Comparison of ENCODE assay signal across 13 cellular contexts in genomic region chr22:38162881-38163843, GRCh38. TPM values are rescaled to one million over a fixed set of nuclear protein-coding genes. Genes with fewer than 3 reads are reported as not detected.
A peak's percentile ranks its signal among the peaks of the same experiment; 100 is the strongest.
DNase-seq lines count a peak whose midpoint lies in the region; ATAC-seq and TF ChIP-seq lines count a peak whose summit lies in the region.
"Had no signal": no experiment of that assay in that cellular context is flagged by ENCODE, and none has a peak within 500 bp of the region (broad histone marks: within the 10 kb centered on the region; RNA-seq: fewer than 3 reads in every experiment).

No MANE protein-coding gene starts in this region.

- CTCF ChIA-PET in activated naive CD4-positive, alpha-beta T cell treated with anti-CD3 and anti-CD28 coated beads for 36 hours (lab: Charles Lee): no interaction called here

- H3K27ac ChIP-seq in hepatocyte (peak overlapping the region; percentile 92), testis (peak overlapping the region; percentile 47 to 48)
- H3K27ac ChIP-seq: neutrophil had no signal

- H3K36me3 ChIP-seq in hepatocyte (replicated peaks; ENCODE audit: insufficient read depth, low read depth) (no peaks in the 10 kb centered on the region), testis (ENCODE audit: low read depth, missing control alignments) (no peaks in the 10 kb centered on the region)

- no peaks in the 10 kb centered on the region for H3K9me3 Mint-ChIP-seq in activated naive CD4-positive, alpha-beta T cell treated with anti-CD3 and anti-CD28 coated beads, Interleukin-2, amount 50 U/mL, for 72 hours
- H3K9me3 Mint-ChIP-seq in activated naive CD4-positive, alpha-beta T cell treated with anti-CD3 and anti-CD28 coated beads for 36 hours: no peaks in the 10 kb centered on the region

- no peak overlapping the region for H3K4me3 ChIP-seq in hepatocyte
- no peak overlapping the region for H3K4me3 ChIP-seq in testis
- H3K4me3 ChIP-seq: skin epidermis had no signal

- no peak for ATAC-seq in activated naive CD4-positive, alpha-beta T cell treated with anti-CD3 and anti-CD28 coated beads, Interleukin-2, amount 50 U/mL, for 72 hours
- no peak for ATAC-seq in GM18517 (IDR thresholded peaks at IDR 0.05; ENCODE audit: unreplicated experiment)

- H3K27me3 ChIP-seq in hepatocyte (no peaks in the 10 kb centered on the region), testis (no peaks in the 10 kb centered on the region)
- H3K27me3 ChIP-seq: neutrophil had no signal

- peak overlapping the region; percentile 18 for H3K4me2 ChIP-seq in hepatocyte

- H3K27ac Mint-ChIP-seq in activated naive CD4-positive, alpha-beta T cell treated with anti-CD3 and anti-CD28 coated beads, Interleukin-2, amount 50 U/mL, for 72 hours: peak overlapping the region; percentile 31 to 63
- H3K27ac Mint-ChIP-seq in activated naive CD4-positive, alpha-beta T cell treated with anti-CD3 and anti-CD28 coated beads for 36 hours: no peak overlapping the region

- H4K20me1 ChIP-seq in hepatocyte (ENCODE audit: insufficient read depth, poor library complexity, severe bottlenecking): no peaks in the 10 kb centered on the region

- peaks cover 12% of the 10 kb centered on the region for H3K4me1 Mint-ChIP-seq in activated naive CD4-positive, alpha-beta T cell treated with anti-CD3 and anti-CD28 coated beads for 36 hours (ENCODE audit: low read depth)

- H3K27me3 Mint-ChIP-seq in activated naive CD4-positive, alpha-beta T cell treated with anti-CD3 and anti-CD28 coated beads for 36 hours (ENCODE audit: low read depth): no peaks in the 10 kb centered on the region

- no peak for TF ChIP-seq POLR2A in testis (IDR thresholded peaks at IDR 0.05)

- TF ChIP-seq CTCF in hepatocyte (IDR thresholded peaks at IDR 0.05; ENCODE audit: poor library complexity): no peak
- no peak for TF ChIP-seq CTCF in testis (IDR thresholded peaks at IDR 0.05)

- H3K9me2 ChIP-seq in hepatocyte (replicated peaks; ENCODE audit: insufficient read depth): no peaks in the 10 kb centered on the region

- no peak overlapping the region for H2AFZ ChIP-seq in hepatocyte

- peaks cover 5 to 18% of the 10 kb centered on the region in 2 donors for H3K36me3 Mint-ChIP-seq in activated naive CD4-positive, alpha-beta T cell treated with anti-CD3 and anti-CD28 coated beads, Interleukin-2, amount 50 U/mL, for 72 hours
- peaks cover 26% of the 10 kb centered on the region for H3K36me3 Mint-ChIP-seq in activated naive CD4-positive, alpha-beta T cell treated with anti-CD3 and anti-CD28 coated beads for 36 hours (ENCODE audit: low read depth)

- intact Hi-C loops in activated naive CD4-positive, alpha-beta T cell treated with anti-CD3 and anti-CD28 coated beads for 36 hours (cut with micrococcal nuclease): no loop called here
- intact Hi-C loops in testis (cut with DNase I; ENCODE audit: low total_unique reads): no loop called here

- H3K79me2 ChIP-seq in hepatocyte: no peaks in the 10 kb centered on the region

- H3K4me1 ChIP-seq in hepatocyte (ENCODE audit: insufficient read depth) (peaks cover 20% of the 10 kb centered on the region), testis (peaks cover 35% of the 10 kb centered on the region)

- 74% methylated on average over 14 of the region's 14 CpGs for WGBS in hepatocyte (ENCODE audit: low lambda C conversion rate, missing lambda C conversion rate)
- 49 to 54% methylated on average over 9 to 14 of the region's 14 CpGs for WGBS in testis, 2 donors

- DNase-seq in activated naive CD4-positive, alpha-beta T cell treated with anti-CD3 and anti-CD28 coated beads, Interleukin-2, amount 50 U/mL, for 72 hours (ENCODE audit: low spot score in 2 of 2): peak in 1 of 2 donors; percentile 33
- DNase-seq in activated naive CD4-positive, alpha-beta T cell treated with anti-CD3 and anti-CD28 coated beads for 36 hours: no peak
- DNase-seq in NAMALWA (ENCODE audit: low spot score): peak; percentile 64
- no peak for DNase-seq in hepatocyte (ENCODE audit: low spot score)
- DNase-seq in testis: peak; percentile 48
- DNase-seq in activated CD4-positive, alpha-beta T cell treated with anti-CD3 and anti-CD28 coated beads for 1 hour: no peak
- no peak for DNase-seq in NCI-H128 (lab: John Stamatoyannopoulos, UW; ENCODE audit: unreplicated experiment)
- DNase-seq: activated T-cell treated with anti-CD3 and anti-CD28 coated beads for 4 hours, KBM-7, NCI-H2107 had no signal

- no peak overlapping the region for H3K4me3 Mint-ChIP-seq in activated naive CD4-positive, alpha-beta T cell treated with anti-CD3 and anti-CD28 coated beads for 36 hours

- H3K9me3 ChIP-seq in hepatocyte (ENCODE audit: low read depth) (no peaks in the 10 kb centered on the region), testis (no peaks in the 10 kb centered on the region)
- H3K9me3 ChIP-seq: neutrophil had no signal

RNA-seq across cellular contexts. Expression of gene PLA2G6, which starts 18.5 kb away (rescaled TPM):
- 10 to 100 TPM; 74.3 to 75.7 TPM for total RNA-seq in activated naive CD4-positive, alpha-beta T cell treated with anti-CD3 and anti-CD28 coated beads, Interleukin-2, amount 50 U/mL, for 72 hours
- total RNA-seq in activated naive CD4-positive, alpha-beta T cell treated with anti-CD3 and anti-CD28 coated beads for 36 hours: 10 to 100 TPM; 80.2 to 85.3 TPM
- 28.2 and 39.9 TPM in 2 replicates for total RNA-seq in hepatocyte
- polyA plus RNA-seq in hepatocyte: 30.2 and 42.6 TPM in 2 replicates
- 100 to 1,000 TPM in 1 of 2 donors, 10 to 100 TPM in 1; 89.4 to 122 TPM for total RNA-seq in testis
- polyA plus RNA-seq in testis (ENCODE audit: insufficient read depth, low read depth, low replicate concordance): 135 TPM

RNA-seq across cellular contexts. Expression of gene MAFF, which starts 38.6 kb away (rescaled TPM):
- 10 to 100 TPM; 12.4 to 21.2 TPM for total RNA-seq in activated naive CD4-positive, alpha-beta T cell treated with anti-CD3 and anti-CD28 coated beads, Interleukin-2, amount 50 U/mL, for 72 hours
- 1 to 10 TPM; 2.7 to 2.8 TPM for total RNA-seq in activated naive CD4-positive, alpha-beta T cell treated with anti-CD3 and anti-CD28 coated beads for 36 hours
- 55.9 and 70.4 TPM in 2 replicates for total RNA-seq in hepatocyte
- polyA plus RNA-seq in hepatocyte: 67.2 and 76.3 TPM in 2 replicates
- 1 to 10 TPM; 3.7 to 5.8 TPM for total RNA-seq in testis
- 3.2 TPM for polyA plus RNA-seq in testis (ENCODE audit: insufficient read depth, low read depth, low replicate concordance)

RNA-seq across cellular contexts. Expression of gene BAIAP2L2, which starts 52.7 kb away (rescaled TPM):
- total RNA-seq in activated naive CD4-positive, alpha-beta T cell treated with anti-CD3 and anti-CD28 coated beads, Interleukin-2, amount 50 U/mL, for 72 hours: 1 to 10 TPM; 1.1 to 1.3 TPM
- total RNA-seq in activated naive CD4-positive, alpha-beta T cell treated with anti-CD3 and anti-CD28 coated beads for 36 hours: 1 to 10 TPM; 1.2 to 1.6 TPM
- total RNA-seq in hepatocyte (3.3 and 4.4 TPM in 2 replicates), testis (10 to 100 TPM in 1 of 2 donors, 1 to 10 TPM in 1; 8.8 to 10.0 TPM)
- polyA plus RNA-seq in hepatocyte (8.2 and 8.8 TPM in 2 replicates), testis (ENCODE audit: insufficient read depth, low read depth, low replicate concordance) (6.6 TPM)

Comparison
In these comparisons a context has a peak if more than half of its experiments do, and no peak if none do; other contexts are left out.
1. DNase-seq: peak in NAMALWA (single experiment) and testis (single experiment); none in activated naive CD4-positive, alpha-beta T cell treated with anti-CD3 and anti-CD28 coated beads for 36 hours (single experiment), hepatocyte (single experiment), activated CD4-positive, alpha-beta T cell treated with anti-CD3 and anti-CD28 coated beads for 1 hour (single experiment) and NCI-H128 (single experiment).